18 cellular contexts compared by ENCODE assay signal in the genomic region with DNA sequence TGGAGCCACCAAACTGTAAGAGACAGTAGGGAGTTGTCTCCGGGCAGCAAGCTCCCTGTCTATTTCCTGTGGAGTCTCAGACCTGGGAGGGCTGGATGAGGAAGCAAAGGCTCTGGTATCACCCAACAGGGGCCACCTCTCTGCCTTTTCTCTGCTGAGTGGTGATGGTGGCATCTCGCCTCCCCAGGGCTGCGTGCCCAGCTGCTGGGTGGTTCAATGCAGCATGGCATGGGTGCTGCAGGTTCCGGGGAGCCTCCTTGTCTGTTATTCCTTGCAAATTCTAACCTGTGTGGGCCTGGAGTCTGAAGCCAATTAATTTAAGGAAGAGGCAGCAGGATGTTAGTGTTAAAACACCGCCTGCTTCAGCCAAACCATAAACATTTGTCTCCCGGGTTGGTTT.
DNase-seq lines count a peak whose midpoint lies in the region; ATAC-seq and TF ChIP-seq lines count a peak whose summit lies in the region.
"Had no signal": no experiment of that assay in that cellular context is flagged by ENCODE, and none has a peak within 500 bp of the region (broad histone marks: within the 10 kb centered on the region; RNA-seq: fewer than 3 reads in every experiment).

No MANE protein-coding gene starts in this region.

- no peaks in the 10 kb centered on the region for H3K9me3 ChIP-seq in heart right ventricle
- no peaks in the 10 kb centered on the region for H3K9me3 ChIP-seq in naive thymus-derived CD4-positive, alpha-beta T cell (ENCODE audit: control insufficient read depth in 2 of 3, low read length in 3 of 3)
- no peaks in the 10 kb centered on the region for H3K9me3 ChIP-seq in Caco-2

- TF ChIP-seq CTCF in heart right ventricle (IDR thresholded peaks at IDR 0.05): no peak
- TF ChIP-seq CTCF in type B pancreatic cell (conservative IDR thresholded peaks at IDR 0.05): no peak
- TF ChIP-seq CTCF in Caco-2 (IDR thresholded peaks at IDR 0.05; ENCODE audit: insufficient read depth in 1 of 2, low read depth in 1 of 2, low read length in 1 of 2, severe bottlenecking in 1 of 2, unreplicated experiment in 1 of 2): no peak

- peaks cover 38% of the 10 kb centered on the region for H3K4me1 Mint-ChIP-seq in central memory CD8-positive, alpha-beta T cell
- peaks cover 0 to 16% (median 12%) of the 10 kb centered on the region in 7 donors for H3K4me1 Mint-ChIP-seq in naive thymus-derived CD4-positive, alpha-beta T cell
- H3K4me1 Mint-ChIP-seq in type B pancreatic cell (ENCODE audit: unreplicated experiment): peaks cover 68% of the 10 kb centered on the region
- H3K4me1 Mint-ChIP-seq in Caco-2 (ENCODE audit: low read depth, unreplicated experiment): no peaks in the 10 kb centered on the region

- WGBS in heart right ventricle, 2 donors: 89% methylated on average over 6 of the region's 6 CpGs

- H3K27me3 ChIP-seq in heart right ventricle (no peaks in the 10 kb centered on the region), Caco-2 (replicated peaks; ENCODE audit: control insufficient read depth, insufficient read depth, low read length) (no peaks in the 10 kb centered on the region)
- H3K27me3 ChIP-seq in naive thymus-derived CD4-positive, alpha-beta T cell (ENCODE audit: control insufficient read depth in 2 of 2, insufficient read depth in 2 of 2, low read length in 2 of 2): no peaks in the 10 kb centered on the region
- H3K27me3 ChIP-seq: foreskin keratinocyte had no signal

- no TSS peak for BruUV-seq in Caco-2 (replicated peaks; lab: Mats Ljungman, UMichigan)

- H3K27ac Mint-ChIP-seq in central memory CD8-positive, alpha-beta T cell (ENCODE audit: low read depth): peak overlapping the region; percentile 65
- H3K27ac Mint-ChIP-seq in naive thymus-derived CD4-positive, alpha-beta T cell: peak overlapping the region in 6 of 9 donors; percentile 9 to 83 (median 77)
- no peak overlapping the region for H3K27ac Mint-ChIP-seq in type B pancreatic cell
- H3K27ac Mint-ChIP-seq in Caco-2 (ENCODE audit: unreplicated experiment): no peak overlapping the region

- DNase-seq in cardiac septum (ENCODE audit: low spot score): peak; percentile 69
- no peak for DNase-seq in heart right ventricle
- no peak for DNase-seq in central memory CD8-positive, alpha-beta T cell (ENCODE audit: low spot score in 2 of 2)
- peak in 1 of 9 donors; percentile 0 for DNase-seq in naive thymus-derived CD4-positive, alpha-beta T cell
- peak; percentile 50 for DNase-seq in type B pancreatic cell (ENCODE audit: extremely low spot score, unreplicated experiment)
- no peak for DNase-seq in Caco-2
- no peak for DNase-seq in NCI-H2081 treated with DMSO at 0.1 percent for 48 hours (lab: John Stamatoyannopoulos, UW)
- no peak for DNase-seq in LoVo (ENCODE audit: low spot score)
- DNase-seq: activated T-cell treated with anti-CD3 and anti-CD28 coated beads for 4 hours; central memory CD4-positive, alpha-beta T cell; foreskin keratinocyte; KG1; left ventricle myocardium superior; NCI-H1105; NCI-H2171 treated with DMSO at 0.1 percent for 48 hours; NCI-H82; RPMI8226 had no signal

- H3K4me3 Mint-ChIP-seq in central memory CD8-positive, alpha-beta T cell: peak overlapping the region; percentile 25
- H3K4me3 Mint-ChIP-seq in naive thymus-derived CD4-positive, alpha-beta T cell: no peak overlapping the region
- H3K4me3 Mint-ChIP-seq in type B pancreatic cell: no peak overlapping the region
- H3K4me3 Mint-ChIP-seq in Caco-2 (ENCODE audit: unreplicated experiment): no peak overlapping the region

- H3K9me3 Mint-ChIP-seq in central memory CD8-positive, alpha-beta T cell: no peaks in the 10 kb centered on the region
- H3K9me3 Mint-ChIP-seq in naive thymus-derived CD4-positive, alpha-beta T cell: no peaks in the 10 kb centered on the region
- H3K9me3 Mint-ChIP-seq in type B pancreatic cell (no peaks in the 10 kb centered on the region), Caco-2 (ENCODE audit: unreplicated experiment) (no peaks in the 10 kb centered on the region)

- peak overlapping the region in 4 of 10 donors; percentile 30 to 62 (median 52) for H3K27ac ChIP-seq in heart right ventricle
- H3K27ac ChIP-seq in naive thymus-derived CD4-positive, alpha-beta T cell (ENCODE audit: low read depth, low read length): no peak overlapping the region
- H3K27ac ChIP-seq: foreskin keratinocyte had no signal

- peaks cover 4% of the 10 kb centered on the region for H3K36me3 Mint-ChIP-seq in central memory CD8-positive, alpha-beta T cell (ENCODE audit: insufficient read depth)
- H3K36me3 Mint-ChIP-seq in naive thymus-derived CD4-positive, alpha-beta T cell: peaks cover 0 to 7% (median 0%) of the 10 kb centered on the region in 5 donors
- peaks cover 12% of the 10 kb centered on the region for H3K36me3 Mint-ChIP-seq in type B pancreatic cell
- peaks cover 36% of the 10 kb centered on the region for H3K36me3 Mint-ChIP-seq in Caco-2 (ENCODE audit: insufficient read depth, unreplicated experiment)

- intact Hi-C loops in cardiac septum (cut with DNase I): loop anchor here (5.0 to 10.0 kb wide), 3 partner anchors 165 to 410 kb away; a partner anchor contains a TSS
- intact Hi-C loops in heart right ventricle (cut with DNase I): loop anchor here in 6 of 10 donors (5.0 to 10.0 kb wide), 5 partner anchors 60 to 412 kb away; a partner anchor contains a TSS
- intact Hi-C loops in naive thymus-derived CD4-positive, alpha-beta T cell (cut with micrococcal nuclease): no loop called here
- intact Hi-C loops in Caco-2 (cut with micrococcal nuclease; ENCODE audit: unreplicated experiment): no loop called here

- POLR2A ChIA-PET in naive thymus-derived CD4-positive, alpha-beta T cell (lab: Charles Lee): no interaction called here
- POLR2A ChIA-PET in Caco-2 (lab: Charles Lee): no interaction called here

- no peak for ATAC-seq in heart right ventricle
- no peak for ATAC-seq in central memory CD8-positive, alpha-beta T cell (replicated peaks; ENCODE audit: extremely low read depth, poor library complexity, severe bottlenecking)
- no peak for ATAC-seq in naive thymus-derived CD4-positive, alpha-beta T cell
- ATAC-seq: activated CD4-positive, CD25-positive, alpha-beta regulatory T cell treated with anti-CD3 and anti-CD28 coated beads, Interleukin-2, amount 50 U/mL, for 24 hours; foreskin keratinocyte; left ventricle myocardium superior had no signal

- CTCF ChIA-PET in naive thymus-derived CD4-positive, alpha-beta T cell (lab: Charles Lee): interaction anchor here (0.6 to 1.0 kb wide), 2 partner anchors 69 to 324 kb away, joined by 4 to 5 read pairs; no protein-coding TSS in a partner anchor
- CTCF ChIA-PET in Caco-2 (lab: Charles Lee): interaction anchor here (1.7 kb wide), 1 partner anchor 9 kb away, joined by 4 read pairs; no protein-coding TSS in a partner anchor

- H3K36me3 ChIP-seq in heart right ventricle: no peaks in the 10 kb centered on the region
- H3K36me3 ChIP-seq in naive thymus-derived CD4-positive, alpha-beta T cell (ENCODE audit: control insufficient read depth in 2 of 3, insufficient read depth in 3 of 3, low read length in 3 of 3): peaks cover 0 to 6% (median 0%) of the 10 kb centered on the region in 3 experiments
- H3K36me3 ChIP-seq in Caco-2 (ENCODE audit: control insufficient read depth, insufficient read depth, low read length): no peaks in the 10 kb centered on the region

- H3K27me3 Mint-ChIP-seq in central memory CD8-positive, alpha-beta T cell: no peaks in the 10 kb centered on the region
- no peaks in the 10 kb centered on the region for H3K27me3 Mint-ChIP-seq in naive thymus-derived CD4-positive, alpha-beta T cell
- no peaks in the 10 kb centered on the region for H3K27me3 Mint-ChIP-seq in type B pancreatic cell
- H3K27me3 Mint-ChIP-seq in Caco-2 (ENCODE audit: insufficient read depth, unreplicated experiment): no peaks in the 10 kb centered on the region

- H3K4me1 ChIP-seq in heart right ventricle (peaks cover 5 to 78% (median 32%) of the 10 kb centered on the region in 9 donors), Caco-2 (peaks cover 5% of the 10 kb centered on the region; the same call in 1 of the 2 replicates)
- peaks cover 5 to 16% of the 10 kb centered on the region in 2 donors for H3K4me1 ChIP-seq in naive thymus-derived CD4-positive, alpha-beta T cell (ENCODE audit: control insufficient read depth in 2 of 2, insufficient read depth in 2 of 2, low read length in 2 of 2)

- H3K4me3 ChIP-seq in heart right ventricle (no peak overlapping the region), Caco-2 (ENCODE audit: low read depth, low read length) (no peak overlapping the region)
- no peak overlapping the region for H3K4me3 ChIP-seq in naive thymus-derived CD4-positive, alpha-beta T cell (ENCODE audit: low read length)

Comparison
In these comparisons a context has a peak if more than half of its experiments do, and no peak if none do; other contexts are left out.
1. DNase-seq: peak in cardiac septum (single experiment) and type B pancreatic cell (single experiment); none in heart right ventricle (0 of 2), central memory CD8-positive, alpha-beta T cell (0 of 2), Caco-2 (0 of 2), NCI-H2081 treated with DMSO at 0.1 percent for 48 hours (single experiment) and LoVo (single experiment).
2. H3K27ac Mint-ChIP-seq: peak in central memory CD8-positive, alpha-beta T cell (single experiment) and naive thymus-derived CD4-positive, alpha-beta T cell (6 of 9); none in type B pancreatic cell (single experiment) and Caco-2 (single experiment).
3. intact Hi-C loops: an anchor here in cardiac septum (5.0 to 10.0 kb wide) and heart right ventricle (5.0 to 10.0 kb wide); none called in naive thymus-derived CD4-positive, alpha-beta T cell and Caco-2.